In genomic region chr10:19819419-19820033, GRCh38 we compare ENCODE assay signal across 8 cellular contexts. TPM values are rescaled to one million over a fixed set of nuclear protein-coding genes. Genes with fewer than 3 reads are reported as not detected.
DNase-seq lines count a peak whose midpoint lies in the region; ATAC-seq and TF ChIP-seq lines count a peak whose summit lies in the region.

No MANE protein-coding gene starts in this region.

- in situ Hi-C loops in GM13976 (cut with MboI; ENCODE audit: low sequenced_read_pairs, unreplicated experiment) = no loop called here

- DNase-seq in AG09319 (ENCODE audit: extremely low read depth, low read depth) (no peak), GM13976 (ENCODE audit: low spot score) (peak; percentile 48), NCI-H446 (lab: John Stamatoyannopoulos, UW) (peak; percentile 66 to 78), mucosa of descending colon (peak in 1 of 3 donors; percentile 86), HPDE6-E6E7 (ENCODE audit: extremely low spot score) (no peak)

- H3K27ac ChIP-seq in cingulate gyrus (ENCODE audit: low read depth, low read length) = peak overlapping the region; percentile 61

- peak; percentile 76 for TF ChIP-seq CTCF in AG09319 (IDR thresholded peaks at IDR 0.05; ENCODE audit: low read depth, low read length)
- TF ChIP-seq CTCF in GM13976 (IDR thresholded peaks at IDR 0.05; ENCODE audit: borderline replicate concordance, control extremely low read depth, extremely low read depth, insufficient read depth, missing control alignments) = peak; percentile 56
- peak; percentile 74 for TF ChIP-seq CTCF in mucosa of descending colon (IDR thresholded peaks at IDR 0.05)

- no peaks in the 10 kb centered on the region for H3K9me3 ChIP-seq in mucosa of descending colon

- no peaks in the 10 kb centered on the region for H3K36me3 ChIP-seq in mucosa of descending colon (ENCODE audit: low read depth)

- peak; percentile 41 for ATAC-seq in mucosa of descending colon
- no peak for ATAC-seq in GM18502 (IDR thresholded peaks at IDR 0.05; ENCODE audit: poor library complexity, unreplicated experiment)
- ATAC-seq in HG03097 (IDR thresholded peaks at IDR 0.05; ENCODE audit: low FRiP score, unreplicated experiment) = no peak

- intact Hi-C loops in mucosa of descending colon (cut with DNase I, micrococcal nuclease) = loop anchor here in 1 of 2 donors (5.0 to 10.0 kb wide), 2 partner anchors 175 to 273 kb away; no protein-coding TSS in a partner anchor

- H3K4me1 ChIP-seq in mucosa of descending colon (ENCODE audit: low read depth) = peaks cover 3% of the 10 kb centered on the region

- H3K4me3 ChIP-seq in mucosa of descending colon = no peak overlapping the region

RNA-seq across cellular contexts. Expression of gene PLXDC2, which starts 3.3 kb away (rescaled TPM):
- total RNA-seq in mucosa of descending colon = 10 to 100 TPM; 19.9 to 31.6 (median 30.3) TPM

Comparison
In these comparisons a context has a peak if more than half of its experiments do, and no peak if none do; other contexts are left out.
1. DNase-seq: peak in GM13976 (single experiment) and NCI-H446 (2 of 2); none in AG09319 (single experiment) and HPDE6-E6E7 (single experiment).
2. Peak in every context shown above with its lines, with median percentiles within 50 percentile points of each other: CTCF ChIP-seq.